ENCODE assay signal across 10 cellular contexts in genomic region chr7:25820432-25821040, GRCh38.
DNase-seq lines count a peak whose midpoint lies in the region; ATAC-seq, FAIRE-seq and TF ChIP-seq lines count a peak whose summit lies in the region.
"Had no signal": no experiment of that assay in that cellular context is flagged by ENCODE, and none has a peak within 500 bp of the region (broad histone marks: within the 10 kb centered on the region; RNA-seq: fewer than 3 reads in every experiment).

No MANE protein-coding gene starts in this region.

- H3K36me3 Mint-ChIP-seq in CD4-positive, alpha-beta memory T cell, result no peaks in the 10 kb centered on the region

- no peaks in the 10 kb centered on the region for H3K4me1 ChIP-seq in CD4-positive, alpha-beta memory T cell (ENCODE audit: insufficient read depth, low read length)

- H3K4me1 Mint-ChIP-seq in CD4-positive, alpha-beta memory T cell, result no peaks in the 10 kb centered on the region

- H3K36me3 ChIP-seq in CD4-positive, alpha-beta memory T cell (ENCODE audit: insufficient read depth, low read length), result no peaks in the 10 kb centered on the region

- ATAC-seq in HG03460 (IDR thresholded peaks at IDR 0.05; ENCODE audit: unreplicated experiment), result no peak
- ATAC-seq: effector memory CD8-positive, alpha-beta T cell had no signal

- H3K4me3 ChIP-seq in epithelial cell of proximal tubule (ENCODE audit: low read depth, low read length), result no peak overlapping the region
- H3K4me3 ChIP-seq in CD4-positive, alpha-beta memory T cell (ENCODE audit: low read length in 2 of 2), result no peak overlapping the region

- CTCF ChIA-PET in CD4-positive, alpha-beta memory T cell (lab: Charles Lee; ENCODE audit: partially characterized antibody), result no interaction called here

- H3K27me3 ChIP-seq in CD4-positive, alpha-beta memory T cell (ENCODE audit: insufficient read depth, low read length), result no peaks in the 10 kb centered on the region

- H3K9me3 ChIP-seq in CD4-positive, alpha-beta memory T cell (ENCODE audit: control insufficient read depth in 1 of 2, low read length in 2 of 2), result no peaks in the 10 kb centered on the region

- H3K9me3 Mint-ChIP-seq in CD4-positive, alpha-beta memory T cell, result peaks cover 0 to 5% (median 2%) of the 10 kb centered on the region in 8 donors
- H3K9me3 Mint-ChIP-seq: effector memory CD8-positive, alpha-beta T cell had no signal

- H3K4me3 Mint-ChIP-seq in CD4-positive, alpha-beta memory T cell, result no peak overlapping the region
- H3K4me3 Mint-ChIP-seq: effector memory CD8-positive, alpha-beta T cell had no signal

- POLR2A ChIA-PET in CD4-positive, alpha-beta memory T cell (lab: Charles Lee; ENCODE audit: partially characterized antibody), result no interaction called here

- DNase-seq in NAMALWA (ENCODE audit: low spot score) (peak; percentile 73), epithelial cell of proximal tubule (ENCODE audit: low read depth) (no peak), NCI-H748 (lab: John Stamatoyannopoulos, UW; ENCODE audit: unreplicated experiment) (no peak), T1000 (lab: John Stamatoyannopoulos, UW) (no peak)
- no peak for DNase-seq in CD4-positive, alpha-beta memory T cell
- DNase-seq: effector memory CD8-positive, alpha-beta T cell; NCI-H345 had no signal

- no peak overlapping the region for H3K27ac ChIP-seq in 22Rv1
- H3K27ac ChIP-seq in CD4-positive, alpha-beta memory T cell (ENCODE audit: low read depth, low read length), result no peak overlapping the region

- TF ChIP-seq CTCF in 22Rv1 (IDR thresholded peaks at IDR 0.05) (peak; percentile 97), epithelial cell of proximal tubule (conservative IDR thresholded peaks at IDR 0.05; ENCODE audit: low read depth, low read length) (peak; percentile 70)

- H3K27ac Mint-ChIP-seq in CD4-positive, alpha-beta memory T cell, result no peak overlapping the region
- H3K27ac Mint-ChIP-seq: effector memory CD8-positive, alpha-beta T cell had no signal

- peaks cover 22 to 61% of the 10 kb centered on the region in 2 donors for H3K27me3 Mint-ChIP-seq in CD4-positive, alpha-beta memory T cell

- intact Hi-C loops in CD4-positive, alpha-beta memory T cell (cut with micrococcal nuclease), result no loop called here

- FAIRE-seq in G401.6 (lab: Jason Lieb, UNC), result peak; percentile 91
